ENCODE assay signal across 2 cellular contexts in the genomic region with DNA sequence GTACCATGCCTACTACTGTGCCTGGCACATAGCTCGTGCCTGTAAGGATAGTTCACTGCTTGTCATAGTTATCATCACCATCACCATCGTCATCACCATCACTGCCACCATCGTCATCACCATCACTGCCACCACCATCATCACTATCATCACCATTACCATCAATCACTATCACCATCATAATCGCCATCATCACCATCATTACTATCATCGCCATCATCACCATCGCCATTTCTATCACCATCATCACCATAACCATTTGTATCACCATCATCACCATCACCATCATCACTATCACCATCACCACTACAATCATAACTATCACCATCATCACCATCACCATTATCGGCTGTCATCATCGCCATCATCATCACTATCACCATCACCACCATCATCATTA.
TF ChIP-seq lines count a peak whose summit lies in the region.

No MANE protein-coding gene starts in this region.

TF ChIP-seq in HEK293, 187 proteins besides CTCF, POLR2A, EP300 and RAD21 (continued from another document):
- TF ChIP-seq, protein P1, sequence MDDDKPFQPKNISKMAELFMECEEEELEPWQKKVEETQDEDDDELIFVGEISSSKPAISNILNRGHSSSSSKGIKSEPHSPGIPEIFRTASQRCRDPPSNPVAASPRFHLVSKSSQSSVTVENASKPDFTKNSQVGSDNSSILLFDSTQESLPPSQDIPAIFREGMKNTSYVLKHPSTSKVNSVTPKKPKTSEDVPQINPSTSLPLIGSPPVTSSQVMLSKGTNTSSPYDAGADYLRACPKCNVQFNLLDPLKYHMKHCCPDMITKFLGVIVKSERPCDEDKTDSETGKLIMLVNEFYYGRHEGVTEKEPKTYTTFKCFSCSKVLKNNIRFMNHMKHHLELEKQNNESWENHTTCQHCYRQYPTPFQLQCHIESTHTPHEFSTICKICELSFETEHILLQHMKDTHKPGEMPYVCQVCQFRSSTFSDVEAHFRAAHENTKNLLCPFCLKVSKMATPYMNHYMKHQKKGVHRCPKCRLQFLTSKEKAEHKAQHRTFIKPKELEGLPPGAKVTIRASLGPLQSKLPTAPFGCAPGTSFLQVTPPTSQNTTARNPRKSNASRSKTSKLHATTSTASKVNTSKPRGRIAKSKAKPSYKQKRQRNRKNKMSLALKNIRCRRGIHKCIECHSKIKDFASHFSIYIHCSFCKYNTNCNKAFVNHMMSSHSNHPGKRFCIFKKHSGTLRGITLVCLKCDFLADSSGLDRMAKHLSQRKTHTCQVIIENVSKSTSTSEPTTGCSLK (tag by site-specific recombination; IDR thresholded peaks at IDR 0.05): no peak
- TF ChIP-seq, protein P2, sequence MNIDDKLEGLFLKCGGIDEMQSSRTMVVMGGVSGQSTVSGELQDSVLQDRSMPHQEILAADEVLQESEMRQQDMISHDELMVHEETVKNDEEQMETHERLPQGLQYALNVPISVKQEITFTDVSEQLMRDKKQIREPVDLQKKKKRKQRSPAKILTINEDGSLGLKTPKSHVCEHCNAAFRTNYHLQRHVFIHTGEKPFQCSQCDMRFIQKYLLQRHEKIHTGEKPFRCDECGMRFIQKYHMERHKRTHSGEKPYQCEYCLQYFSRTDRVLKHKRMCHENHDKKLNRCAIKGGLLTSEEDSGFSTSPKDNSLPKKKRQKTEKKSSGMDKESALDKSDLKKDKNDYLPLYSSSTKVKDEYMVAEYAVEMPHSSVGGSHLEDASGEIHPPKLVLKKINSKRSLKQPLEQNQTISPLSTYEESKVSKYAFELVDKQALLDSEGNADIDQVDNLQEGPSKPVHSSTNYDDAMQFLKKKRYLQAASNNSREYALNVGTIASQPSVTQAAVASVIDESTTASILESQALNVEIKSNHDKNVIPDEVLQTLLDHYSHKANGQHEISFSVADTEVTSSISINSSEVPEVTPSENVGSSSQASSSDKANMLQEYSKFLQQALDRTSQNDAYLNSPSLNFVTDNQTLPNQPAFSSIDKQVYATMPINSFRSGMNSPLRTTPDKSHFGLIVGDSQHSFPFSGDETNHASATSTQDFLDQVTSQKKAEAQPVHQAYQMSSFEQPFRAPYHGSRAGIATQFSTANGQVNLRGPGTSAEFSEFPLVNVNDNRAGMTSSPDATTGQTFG (tag by site-specific recombination; IDR thresholded peaks at IDR 0.05; ENCODE audit: borderline replicate concordance): 0 out of 2 replicates have a peak, but pooled peaks have one; percentile 45

TF ChIP-seq in K562, 482 proteins besides CTCF, POLR2A, EP300 and RAD21 (continued from another document):
- TF ChIP-seq, protein P3, sequence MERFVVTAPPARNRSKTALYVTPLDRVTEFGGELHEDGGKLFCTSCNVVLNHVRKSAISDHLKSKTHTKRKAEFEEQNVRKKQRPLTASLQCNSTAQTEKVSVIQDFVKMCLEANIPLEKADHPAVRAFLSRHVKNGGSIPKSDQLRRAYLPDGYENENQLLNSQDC (CRISPR knock-in tag; IDR thresholded peaks at IDR 0.05): no peak
- TF ChIP-seq, protein P4, sequence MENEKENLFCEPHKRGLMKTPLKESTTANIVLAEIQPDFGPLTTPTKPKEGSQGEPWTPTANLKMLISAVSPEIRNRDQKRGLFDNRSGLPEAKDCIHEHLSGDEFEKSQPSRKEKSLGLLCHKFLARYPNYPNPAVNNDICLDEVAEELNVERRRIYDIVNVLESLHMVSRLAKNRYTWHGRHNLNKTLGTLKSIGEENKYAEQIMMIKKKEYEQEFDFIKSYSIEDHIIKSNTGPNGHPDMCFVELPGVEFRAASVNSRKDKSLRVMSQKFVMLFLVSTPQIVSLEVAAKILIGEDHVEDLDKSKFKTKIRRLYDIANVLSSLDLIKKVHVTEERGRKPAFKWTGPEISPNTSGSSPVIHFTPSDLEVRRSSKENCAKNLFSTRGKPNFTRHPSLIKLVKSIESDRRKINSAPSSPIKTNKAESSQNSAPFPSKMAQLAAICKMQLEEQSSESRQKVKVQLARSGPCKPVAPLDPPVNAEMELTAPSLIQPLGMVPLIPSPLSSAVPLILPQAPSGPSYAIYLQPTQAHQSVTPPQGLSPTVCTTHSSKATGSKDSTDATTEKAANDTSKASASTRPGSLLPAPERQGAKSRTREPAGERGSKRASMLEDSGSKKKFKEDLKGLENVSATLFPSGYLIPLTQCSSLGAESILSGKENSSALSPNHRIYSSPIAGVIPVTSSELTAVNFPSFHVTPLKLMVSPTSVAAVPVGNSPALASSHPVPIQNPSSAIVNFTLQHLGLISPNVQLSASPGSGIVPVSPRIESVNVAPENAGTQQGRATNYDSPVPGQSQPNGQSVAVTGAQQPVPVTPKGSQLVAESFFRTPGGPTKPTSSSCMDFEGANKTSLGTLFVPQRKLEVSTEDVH (IDR thresholded peaks at IDR 0.05; ENCODE audit: low read depth, partially characterized antibody): no peak
- TF ChIP-seq KDM1A (IDR thresholded peaks at IDR 0.05) (0 out of 4 replicates have a peak, but pooled peaks have one; percentile 23 to 31), HDAC1 (IDR thresholded peaks at IDR 0.05) (peak in 1 of 2 experiments; percentile 42; a peak in 1 of 4 replicates), ILK (tag; IDR thresholded peaks at IDR 0.05; ENCODE audit: borderline replicate concordance, low read depth) (no peak), FOXJ3 (CRISPR knock-in tag; IDR thresholded peaks at IDR 0.05) (no peak), MCM3 (IDR thresholded peaks at IDR 0.05) (no peak), GTF2A2 (tag; IDR thresholded peaks at IDR 0.05) (no peak), ZNF3 (CRISPR knock-in tag; IDR thresholded peaks at IDR 0.05) (no peak), ZNF778 (CRISPR knock-in tag; IDR thresholded peaks at IDR 0.05) (no peak), ZNF696 (CRISPR knock-in tag; conservative IDR thresholded peaks at IDR 0.05) (no peak), RBM17 (IDR thresholded peaks at IDR 0.05; ENCODE audit: borderline replicate concordance, low read depth, low read length) (no peak), ETV5 (CRISPR knock-in tag; IDR thresholded peaks at IDR 0.05; ENCODE audit: low read depth) (no peak), HDAC6 (IDR thresholded peaks at IDR 0.05; ENCODE audit: low read depth, low read length) (no peak), RB1 (IDR thresholded peaks at IDR 0.05; ENCODE audit: low read depth) (no peak), C11orf30 (IDR thresholded peaks at IDR 0.05; ENCODE audit: low read depth) (no peak), ZNF324 (CRISPR knock-in tag; IDR thresholded peaks at IDR 0.05) (no peak), GABPB1 (CRISPR knock-in tag; IDR thresholded peaks at IDR 0.05) (no peak)
- TF ChIP-seq, protein P5, sequence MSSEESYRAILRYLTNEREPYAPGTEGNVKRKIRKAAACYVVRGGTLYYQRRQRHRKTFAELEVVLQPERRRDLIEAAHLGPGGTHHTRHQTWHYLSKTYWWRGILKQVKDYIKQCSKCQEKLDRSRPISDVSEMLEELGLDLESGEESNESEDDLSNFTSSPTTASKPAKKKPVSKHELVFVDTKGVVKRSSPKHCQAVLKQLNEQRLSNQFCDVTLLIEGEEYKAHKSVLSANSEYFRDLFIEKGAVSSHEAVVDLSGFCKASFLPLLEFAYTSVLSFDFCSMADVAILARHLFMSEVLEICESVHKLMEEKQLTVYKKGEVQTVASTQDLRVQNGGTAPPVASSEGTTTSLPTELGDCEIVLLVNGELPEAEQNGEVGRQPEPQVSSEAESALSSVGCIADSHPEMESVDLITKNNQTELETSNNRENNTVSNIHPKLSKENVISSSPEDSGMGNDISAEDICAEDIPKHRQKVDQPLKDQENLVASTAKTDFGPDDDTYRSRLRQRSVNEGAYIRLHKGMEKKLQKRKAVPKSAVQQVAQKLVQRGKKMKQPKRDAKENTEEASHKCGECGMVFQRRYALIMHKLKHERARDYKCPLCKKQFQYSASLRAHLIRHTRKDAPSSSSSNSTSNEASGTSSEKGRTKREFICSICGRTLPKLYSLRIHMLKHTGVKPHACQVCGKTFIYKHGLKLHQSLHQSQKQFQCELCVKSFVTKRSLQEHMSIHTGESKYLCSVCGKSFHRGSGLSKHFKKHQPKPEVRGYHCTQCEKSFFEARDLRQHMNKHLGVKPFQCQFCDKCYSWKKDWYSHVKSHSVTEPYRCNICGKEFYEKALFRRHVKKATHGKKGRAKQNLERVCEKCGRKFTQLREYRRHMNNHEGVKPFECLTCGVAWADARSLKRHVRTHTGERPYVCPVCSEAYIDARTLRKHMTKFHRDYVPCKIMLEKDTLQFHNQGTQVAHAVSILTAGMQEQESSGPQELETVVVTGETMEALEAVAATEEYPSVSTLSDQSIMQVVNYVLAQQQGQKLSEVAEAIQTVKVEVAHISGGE (CRISPR knock-in tag; IDR thresholded peaks at IDR 0.05): no peak
- TF ChIP-seq, protein P6, sequence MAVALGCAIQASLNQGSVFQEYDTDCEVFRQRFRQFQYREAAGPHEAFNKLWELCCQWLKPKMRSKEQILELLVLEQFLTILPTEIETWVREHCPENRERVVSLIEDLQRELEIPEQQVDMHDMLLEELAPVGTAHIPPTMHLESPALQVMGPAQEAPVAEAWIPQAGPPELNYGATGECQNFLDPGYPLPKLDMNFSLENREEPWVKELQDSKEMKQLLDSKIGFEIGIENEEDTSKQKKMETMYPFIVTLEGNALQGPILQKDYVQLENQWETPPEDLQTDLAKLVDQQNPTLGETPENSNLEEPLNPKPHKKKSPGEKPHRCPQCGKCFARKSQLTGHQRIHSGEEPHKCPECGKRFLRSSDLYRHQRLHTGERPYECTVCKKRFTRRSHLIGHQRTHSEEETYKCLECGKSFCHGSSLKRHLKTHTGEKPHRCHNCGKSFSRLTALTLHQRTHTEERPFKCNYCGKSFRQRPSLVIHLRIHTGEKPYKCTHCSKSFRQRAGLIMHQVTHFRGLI (CRISPR knock-in tag; IDR thresholded peaks at IDR 0.05): no peak
- TF ChIP-seq, protein P7, sequence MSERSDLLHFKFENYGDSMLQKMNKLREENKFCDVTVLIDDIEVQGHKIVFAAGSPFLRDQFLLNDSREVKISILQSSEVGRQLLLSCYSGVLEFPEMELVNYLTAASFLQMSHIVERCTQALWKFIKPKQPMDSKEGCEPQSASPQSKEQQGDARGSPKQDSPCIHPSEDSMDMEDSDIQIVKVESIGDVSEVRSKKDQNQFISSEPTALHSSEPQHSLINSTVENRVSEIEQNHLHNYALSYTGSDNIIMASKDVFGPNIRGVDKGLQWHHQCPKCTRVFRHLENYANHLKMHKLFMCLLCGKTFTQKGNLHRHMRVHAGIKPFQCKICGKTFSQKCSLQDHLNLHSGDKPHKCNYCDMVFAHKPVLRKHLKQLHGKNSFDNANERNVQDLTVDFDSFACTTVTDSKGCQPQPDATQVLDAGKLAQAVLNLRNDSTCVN (CRISPR knock-in tag; IDR thresholded peaks at IDR 0.05): 0 out of 2 replicates have a peak, but pooled peaks have one; percentile 39
